Comparison of ENCODE assay signal across 13 cellular contexts in genomic region chrX:13851996-13852695, GRCh38.
A peak's percentile ranks its signal among the peaks of the same experiment; 100 is the strongest.
DNase-seq lines count a peak whose midpoint lies in the region; ATAC-seq and TF ChIP-seq lines count a peak whose summit lies in the region.
"Had no signal": no experiment of that assay in that cellular context is flagged by ENCODE, and none has a peak within 500 bp of the region (broad histone marks: within the 10 kb centered on the region; RNA-seq: fewer than 3 reads in every experiment).

No MANE protein-coding gene starts in this region.

- no peaks in the 10 kb centered on the region for H3K9me3 ChIP-seq in OCI-LY3 (ENCODE audit: insufficient read depth, low read length)
- H3K9me3 ChIP-seq: body of pancreas, stomach had no signal

- H3K79me2 ChIP-seq in OCI-LY3 (ENCODE audit: low read length): no peaks in the 10 kb centered on the region

- peak; percentile 19; the same call in 1 of the 2 replicates for TF ChIP-seq CTCF in C4-2B (conservative IDR thresholded peaks at IDR 0.05)
- peak; percentile 52 for TF ChIP-seq CTCF in OCI-LY3 (IDR thresholded peaks at IDR 0.05; ENCODE audit: low read depth, low read length)

- peak overlapping the region; percentile 32 for H3K4me2 ChIP-seq in OCI-LY3 (ENCODE audit: low read length)

- H3K36me3 ChIP-seq in OCI-LY3 (replicated peaks; ENCODE audit: low read depth, low read length): no peaks in the 10 kb centered on the region
- H3K36me3 ChIP-seq: stomach had no signal

- H3K4me3 ChIP-seq in OCI-LY3 (ENCODE audit: low read length): no peak overlapping the region
- H3K4me3 ChIP-seq: body of pancreas, stomach had no signal

- no peak overlapping the region for H3K9ac ChIP-seq in OCI-LY3 (ENCODE audit: low read length)

- H4K20me1 ChIP-seq in OCI-LY3 (ENCODE audit: insufficient read depth, low read length): no peaks in the 10 kb centered on the region

- peaks cover 16% of the 10 kb centered on the region for H3K4me1 ChIP-seq in OCI-LY3 (ENCODE audit: low read length)
- H3K4me1 ChIP-seq: body of pancreas, stomach had no signal

- DNase-seq in activated T-cell treated with anti-CD3 and anti-CD28 coated beads, Interleukin-2, amount 50 U/mL, for 1 hour: no peak
- DNase-seq in effector CD8-positive, alpha-beta T cell (lab: John Stamatoyannopoulos, UW): no peak
- DNase-seq: activated CD8-positive, alpha-beta memory T cell treated with anti-CD3 and anti-CD28 coated beads, Interleukin-2, amount 50 U/mL, for 48 hours; body of pancreas; NCI-H226; stomach had no signal

- no peak overlapping the region for H2AFZ ChIP-seq in OCI-LY3 (ENCODE audit: low read depth, low read length)

- H3K27me3 ChIP-seq in OCI-LY3 (ENCODE audit: low read depth, low read length): no peaks in the 10 kb centered on the region
- H3K27me3 ChIP-seq: body of pancreas had no signal

- ATAC-seq in GM19043 (IDR thresholded peaks at IDR 0.05; ENCODE audit: low read depth, unreplicated experiment) (peak; percentile 79), HG02885 (IDR thresholded peaks at IDR 0.05; ENCODE audit: poor library complexity, unreplicated experiment) (peak; percentile 69), HG03460 (IDR thresholded peaks at IDR 0.05; ENCODE audit: unreplicated experiment) (no peak), GM19397 (IDR thresholded peaks at IDR 0.05; ENCODE audit: unreplicated experiment) (no peak)
- ATAC-seq: body of pancreas, esophagus mucosa had no signal

- no peak overlapping the region for H3K27ac ChIP-seq in C4-2B
- no peak overlapping the region for H3K27ac ChIP-seq in OCI-LY3 (ENCODE audit: low read length)
- H3K27ac ChIP-seq: body of pancreas, stomach had no signal

Comparison
In these comparisons a context has a peak if more than half of its experiments do, and no peak if none do; other contexts are left out.
1. ATAC-seq: peak in GM19043 (single experiment) and HG02885 (single experiment); none in HG03460 (single experiment) and GM19397 (single experiment).